ENCODE assay signal across 10 cellular contexts in the genomic region with DNA sequence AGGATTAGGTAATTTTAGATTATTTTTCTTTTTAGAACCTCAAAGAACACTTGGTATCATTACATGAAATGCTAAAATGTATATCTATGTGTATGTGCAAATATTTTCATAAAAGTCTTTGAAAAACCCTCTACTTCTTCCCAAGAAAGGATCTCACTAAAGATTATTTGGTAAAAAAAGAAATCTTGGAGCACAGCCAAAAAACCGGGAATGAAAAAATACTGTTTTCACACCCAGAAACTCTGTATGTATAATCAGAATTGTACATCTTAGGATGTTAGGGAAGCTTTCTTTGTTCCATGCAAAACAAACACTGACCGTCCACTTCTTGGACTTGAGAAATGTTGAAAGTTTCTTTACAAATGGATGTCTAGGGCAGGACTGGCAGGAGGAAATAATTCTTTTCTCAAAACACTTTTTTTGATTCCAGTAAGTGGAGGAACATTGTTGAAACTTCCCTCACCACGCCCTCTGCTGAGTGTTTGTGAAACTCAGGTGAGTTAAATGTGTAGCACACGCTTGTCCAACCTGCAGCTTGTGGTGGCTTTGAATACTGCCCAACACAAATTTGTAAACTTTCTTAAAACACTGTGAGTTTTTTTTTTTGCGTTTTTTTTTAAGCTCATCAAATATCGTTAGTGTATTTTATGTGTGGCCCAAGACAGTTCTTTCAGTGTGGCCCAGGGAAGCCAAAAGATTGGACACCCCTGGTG. TPM values are rescaled to one million over a fixed set of nuclear protein-coding genes. Genes with fewer than 3 reads are reported as not detected.
DNase-seq lines count a peak whose midpoint lies in the region; ATAC-seq lines count a peak whose summit lies in the region.
"Had no signal": no experiment of that assay in that cellular context is flagged by ENCODE, and none has a peak within 500 bp of the region (broad histone marks: within the 10 kb centered on the region; RNA-seq: fewer than 3 reads in every experiment).

No MANE protein-coding gene starts in this region.

- H3K27ac ChIP-seq in trophoblast cell (ENCODE audit: low read depth, low read length) = no peak overlapping the region
- H3K27ac ChIP-seq: brain microvascular endothelial cell had no signal

- ATAC-seq in HG03039 (IDR thresholded peaks at IDR 0.05; ENCODE audit: unreplicated experiment) = no peak
- no peak for ATAC-seq in GM19463 (IDR thresholded peaks at IDR 0.05; ENCODE audit: unreplicated experiment)
- ATAC-seq: SK-N-SH treated with all-trans-retinoic acid at 6 μM for 48 hours had no signal

- H3K4me2 ChIP-seq in trophoblast cell (ENCODE audit: low read length) = no peak overlapping the region

- H4K91ac ChIP-seq in trophoblast cell (ENCODE audit: low read depth, low read length) = no peak overlapping the region

- in situ Hi-C loops in T47D (cut with HindIII; ENCODE audit: low pct_unique_long_range_greater_than_20kb, low sequenced_read_pairs) = no loop called here

- no peak overlapping the region for H3K4ac ChIP-seq in trophoblast cell (ENCODE audit: low read depth, low read length)

- no peak overlapping the region for H3K9ac ChIP-seq in trophoblast cell (ENCODE audit: low read length)

- no peaks in the 10 kb centered on the region for H3K27me3 ChIP-seq in trophoblast cell (ENCODE audit: insufficient read depth, low read length)
- H3K27me3 ChIP-seq: brain microvascular endothelial cell had no signal

- H3K36me3 ChIP-seq in trophoblast cell (ENCODE audit: control insufficient read depth in 1 of 2, insufficient read depth in 2 of 2, low read length in 2 of 2) = peaks cover 5 to 7% of the 10 kb centered on the region in 2 experiments
- H3K36me3 ChIP-seq: brain microvascular endothelial cell had no signal

- no peaks in the 10 kb centered on the region for H3K9me3 ChIP-seq in trophoblast cell (ENCODE audit: insufficient read depth, low read depth, low read length)

- no peak overlapping the region for H4K12ac ChIP-seq in trophoblast cell (ENCODE audit: low read depth, low read length)

- DNase-seq in NCI-H2029 (lab: John Stamatoyannopoulos, UW) (peak; percentile 45), NCI-H2029 treated with DMSO at 0.1 percent for 48 hours (lab: John Stamatoyannopoulos, UW) (no peak), T47D (ENCODE audit: low read depth in 1 of 2, low spot score in 1 of 2) (peak; percentile 48 to 80), trophoblast cell (peak; percentile 23 to 51), DMS 273 (lab: John Stamatoyannopoulos, UW; ENCODE audit: unreplicated experiment) (no peak)
- peak; percentile 29 for DNase-seq in Jurkat, Clone E6-1 (ENCODE audit: low read depth, low spot score)
- DNase-seq: brain microvascular endothelial cell had no signal

- H3K4me1 ChIP-seq in trophoblast cell (ENCODE audit: control insufficient read depth in 1 of 2, insufficient read depth in 2 of 2, low read length in 2 of 2) = no peaks in the 10 kb centered on the region

- H2BK12ac ChIP-seq in trophoblast cell (ENCODE audit: low read length) = no peak overlapping the region

- H2AK5ac ChIP-seq in trophoblast cell (ENCODE audit: low read length) = no peak overlapping the region

- H2AFZ ChIP-seq in trophoblast cell (ENCODE audit: insufficient read depth, low read length, poor library complexity) = no peak overlapping the region

- no peak overlapping the region for H3K14ac ChIP-seq in trophoblast cell (ENCODE audit: low read length)

- H4K8ac ChIP-seq in trophoblast cell (ENCODE audit: low read depth, low read length) = no peak overlapping the region

- WGBS in trophoblast cell (ENCODE audit: extremely low coverage, insufficient coverage, insufficient read length) = no CpG with 5 or more reads among the region's 6 CpGs

- H2BK120ac ChIP-seq in trophoblast cell (ENCODE audit: insufficient read depth, low read length, poor library complexity) = no peak overlapping the region

- no peak overlapping the region for H2BK5ac ChIP-seq in trophoblast cell (ENCODE audit: low read depth, low read length, poor library complexity)

- H3K4me3 ChIP-seq in Jurkat, Clone E6-1 (ENCODE audit: low read length) = no peak overlapping the region
- no peak overlapping the region for H3K4me3 ChIP-seq in trophoblast cell (ENCODE audit: low read depth, low read length)

- H3K18ac ChIP-seq in trophoblast cell (ENCODE audit: low read length) = no peak overlapping the region

- no peaks in the 10 kb centered on the region for H3K79me1 ChIP-seq in trophoblast cell (ENCODE audit: low read length)

- no peak overlapping the region for H3K23ac ChIP-seq in trophoblast cell (ENCODE audit: low read length)

- H3K79me2 ChIP-seq in trophoblast cell (ENCODE audit: control insufficient read depth, insufficient read depth, low read length, poor library complexity) = no peaks in the 10 kb centered on the region

RNA-seq across cellular contexts. Expression of a gene that starts 26.5 kb away (rescaled TPM):
- polyA plus RNA-seq in Jurkat, Clone E6-1 (2012; ENCODE audit: insufficient read depth, insufficient read length) = 24.5 TPM
- 11.5 TPM in 2 replicates for polyA plus RNA-seq in trophoblast cell (2013)

Comparison
In these comparisons a context has a peak if more than half of its experiments do, and no peak if none do; other contexts are left out.
1. DNase-seq: peak in NCI-H2029 (single experiment), Jurkat, Clone E6-1 (single experiment), T47D (2 of 2) and trophoblast cell (2 of 2); none in NCI-H2029 treated with DMSO at 0.1 percent for 48 hours (single experiment) and DMS 273 (single experiment).